In genomic region chr6:109467696-109468095, GRCh38 we compare ENCODE assay signal across 18 cellular contexts.
"Had no signal": no experiment of that assay in that cellular context is flagged by ENCODE, and none has a peak within 500 bp of the region (broad histone marks: within the 10 kb centered on the region; RNA-seq: fewer than 3 reads in every experiment).

No MANE protein-coding gene starts in this region.

- DNase-seq: activated CD4-positive, alpha-beta T cell treated with anti-CD3 and anti-CD28 coated beads for 4 hours; activated CD8-positive, alpha-beta memory T cell treated with anti-CD3 and anti-CD28 coated beads for 24 hours; activated naive CD4-positive, alpha-beta T cell treated with Interleukin-2 at 50 U/mL for 16 hours; colonic mucosa; erythroblast; gastrocnemius medialis; left lung; stimulated activated CD4-positive, alpha-beta T cell treated with anti-CD3 and anti-CD28 coated beads, Interleukin-12 subunit alpha, Interleukin-12 subunit beta, amount 100 ng/mL, for 4 hours; stimulated activated CD4-positive, alpha-beta T cell treated with anti-CD3 and anti-CD28 coated beads, Interleukin-1b, Interleukin-23, amount 100 ng/mL, for 48 hours; uterus had no signal

- H3K4me1 Mint-ChIP-seq: neural crest cell had no signal

- H3K9me3 ChIP-seq: ascending aorta, colonic mucosa, gastrocnemius medialis, left lung, tibial nerve, uterus had no signal

- H3K27ac Mint-ChIP-seq: activated T-helper 2 cell treated with anti-CD3 and anti-CD28 coated beads, Interferon-gamma antibody, Interleukin-2, Interleukin-4, amounts not matched to agents 10 μg/mL and 5 μg/mL and 100 μg/mL, durations not matched to agents 14 hours and 24 hours and 36 hours; progenitor cell of endocrine pancreas; stimulated activated naive CD8-positive, alpha-beta T cell treated with anti-CD3 and anti-CD28 coated beads, Interleukin-15, Interleukin-2, amounts not matched to agents 100 ng/mL and 50 ng/mL, for 24 hours; T-helper 1 cell treated with Interleukin-12 subunit alpha and Interleukin-12 subunit beta and Interleukin-4 antibody, amounts not matched to agents 30 μg/mL and 1 μg/mL, for 36 hours had no signal

- H3K27me3 Mint-ChIP-seq: central memory CD8-positive, alpha-beta T cell; progenitor cell of endocrine pancreas; stimulated activated naive CD8-positive, alpha-beta T cell treated with anti-CD3 and anti-CD28 coated beads, Interleukin-15, Interleukin-2, amounts not matched to agents 100 ng/mL and 50 ng/mL, for 24 hours had no signal

- H3K9me3 Mint-ChIP-seq: activated T-helper 2 cell treated with anti-CD3 and anti-CD28 coated beads, Interferon-gamma antibody, Interleukin-2, Interleukin-4, amounts not matched to agents 10 μg/mL and 5 μg/mL and 100 μg/mL, durations not matched to agents 14 hours and 24 hours and 36 hours; central memory CD8-positive, alpha-beta T cell; neural crest cell; stimulated activated naive CD8-positive, alpha-beta T cell treated with anti-CD3 and anti-CD28 coated beads, Interleukin-15, Interleukin-2, amounts not matched to agents 100 ng/mL and 50 ng/mL, for 24 hours; T-helper 1 cell treated with Interleukin-12 subunit alpha and Interleukin-12 subunit beta and Interleukin-4 antibody, amounts not matched to agents 30 μg/mL and 1 μg/mL, for 36 hours had no signal

- ATAC-seq: gastrocnemius medialis, left lung had no signal

- H3K4me3 Mint-ChIP-seq: central memory CD8-positive, alpha-beta T cell; neural crest cell; stimulated activated naive CD8-positive, alpha-beta T cell treated with anti-CD3 and anti-CD28 coated beads, Interleukin-15, Interleukin-2, amounts not matched to agents 100 ng/mL and 50 ng/mL, for 24 hours; T-helper 1 cell treated with Interleukin-12 subunit alpha and Interleukin-12 subunit beta and Interleukin-4 antibody, amounts not matched to agents 30 μg/mL and 1 μg/mL, for 36 hours had no signal
